ENCODE assay signal across 1 cellular context in the genomic region with DNA sequence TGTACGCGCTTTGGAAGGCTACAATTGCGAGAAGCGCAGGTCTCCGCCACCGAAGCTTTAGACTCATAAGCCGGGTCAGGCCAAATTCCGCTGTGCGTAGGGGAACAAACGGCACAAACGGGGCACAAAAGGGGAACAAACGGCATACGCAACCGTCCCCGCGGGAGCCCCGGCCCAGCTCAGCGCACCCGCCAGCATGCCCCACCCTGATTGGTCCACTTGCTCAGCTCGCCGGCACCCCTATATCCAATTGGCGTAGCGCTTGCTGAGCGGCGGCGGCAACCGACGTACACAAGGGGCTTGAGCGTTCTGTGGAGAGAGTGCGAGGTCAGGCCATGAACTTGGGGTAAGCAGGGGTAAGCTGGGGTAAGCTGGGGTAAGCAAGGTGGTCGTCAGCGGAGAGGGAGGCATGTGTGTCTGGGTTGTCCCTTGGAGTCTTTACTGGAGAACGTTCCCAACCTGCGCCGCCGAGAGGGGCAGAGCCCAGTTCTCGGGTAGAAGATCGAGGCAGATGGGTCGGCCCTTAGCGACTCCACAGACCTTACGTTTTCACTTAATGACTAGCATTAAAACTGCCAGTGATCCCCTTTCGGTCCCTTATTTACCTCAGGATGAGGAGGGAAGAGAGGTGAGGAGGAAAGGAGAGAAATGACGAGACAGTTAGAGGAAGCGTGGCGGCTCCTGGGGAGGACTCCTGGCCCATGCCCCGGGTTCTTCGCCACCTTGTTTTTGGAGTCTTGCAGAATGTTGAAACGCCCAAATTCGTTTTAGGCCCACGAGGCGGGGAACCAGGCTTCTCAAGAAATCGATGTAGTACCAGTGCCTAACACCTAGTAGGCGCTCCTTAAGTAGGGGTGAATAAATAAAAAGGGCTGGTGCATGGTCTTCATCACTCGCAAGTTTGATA.
A peak's percentile ranks its signal among the peaks of the same experiment; 100 is the strongest.
TF ChIP-seq lines count a peak whose summit lies in the region.

A gene (plus strand): TSS at position 268 of the 907 bp plus-strand sequence. CDS start 68 bp downstream, at position 336.

TF ChIP-seq in GM12878, 131 proteins besides CTCF, POLR2A, EP300 and RAD21 (continued from another document and continues in another):
- TF ChIP-seq, protein P1, sequence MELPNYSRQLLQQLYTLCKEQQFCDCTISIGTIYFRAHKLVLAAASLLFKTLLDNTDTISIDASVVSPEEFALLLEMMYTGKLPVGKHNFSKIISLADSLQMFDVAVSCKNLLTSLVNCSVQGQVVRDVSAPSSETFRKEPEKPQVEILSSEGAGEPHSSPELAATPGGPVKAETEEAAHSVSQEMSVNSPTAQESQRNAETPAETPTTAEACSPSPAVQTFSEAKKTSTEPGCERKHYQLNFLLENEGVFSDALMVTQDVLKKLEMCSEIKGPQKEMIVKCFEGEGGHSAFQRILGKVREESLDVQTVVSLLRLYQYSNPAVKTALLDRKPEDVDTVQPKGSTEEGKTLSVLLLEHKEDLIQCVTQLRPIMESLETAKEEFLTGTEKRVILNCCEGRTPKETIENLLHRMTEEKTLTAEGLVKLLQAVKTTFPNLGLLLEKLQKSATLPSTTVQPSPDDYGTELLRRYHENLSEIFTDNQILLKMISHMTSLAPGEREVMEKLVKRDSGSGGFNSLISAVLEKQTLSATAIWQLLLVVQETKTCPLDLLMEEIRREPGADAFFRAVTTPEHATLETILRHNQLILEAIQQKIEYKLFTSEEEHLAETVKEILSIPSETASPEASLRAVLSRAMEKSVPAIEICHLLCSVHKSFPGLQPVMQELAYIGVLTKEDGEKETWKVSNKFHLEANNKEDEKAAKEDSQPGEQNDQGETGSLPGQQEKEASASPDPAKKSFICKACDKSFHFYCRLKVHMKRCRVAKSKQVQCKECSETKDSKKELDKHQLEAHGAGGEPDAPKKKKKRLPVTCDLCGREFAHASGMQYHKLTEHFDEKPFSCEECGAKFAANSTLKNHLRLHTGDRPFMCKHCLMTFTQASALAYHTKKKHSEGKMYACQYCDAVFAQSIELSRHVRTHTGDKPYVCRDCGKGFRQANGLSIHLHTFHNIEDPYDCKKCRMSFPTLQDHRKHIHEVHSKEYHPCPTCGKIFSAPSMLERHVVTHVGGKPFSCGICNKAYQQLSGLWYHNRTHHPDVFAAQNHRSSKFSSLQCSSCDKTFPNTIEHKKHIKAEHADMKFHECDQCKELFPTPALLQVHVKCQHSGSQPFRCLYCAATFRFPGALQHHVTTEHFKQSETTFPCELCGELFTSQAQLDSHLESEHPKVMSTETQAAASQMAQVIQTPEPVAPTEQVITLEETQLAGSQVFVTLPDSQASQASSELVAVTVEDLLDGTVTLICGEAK (IDR thresholded peaks at IDR 0.05; ENCODE audit: borderline replicate concordance): no peak
- TF ChIP-seq CHD1 (IDR thresholded peaks at IDR 0.05; ENCODE audit: low read depth, low read length) (no peak), PAX5 (IDR thresholded peaks at IDR 0.05; ENCODE audit: borderline replicate concordance, low read depth, low read length) (no peak), KLF5 (IDR thresholded peaks at IDR 0.05; ENCODE audit: partially characterized antibody) (peak; percentile 59), HDAC6 (IDR thresholded peaks at IDR 0.05; ENCODE audit: unreplicated experiment) (no peak), SPI1 (IDR thresholded peaks at IDR 0.05; ENCODE audit: borderline replicate concordance, insufficient read depth, low read depth, low read length) (no peak), JUND (IDR thresholded peaks at IDR 0.05; ENCODE audit: low read depth, low read length) (no peak), NR2C1 (IDR thresholded peaks at IDR 0.05) (no peak), RELA (IDR thresholded peaks at IDR 0.05; ENCODE audit: borderline replicate concordance, partially characterized antibody) (no peak), ATF7 (IDR thresholded peaks at IDR 0.05; ENCODE audit: low read depth) (no peak), JUNB (IDR thresholded peaks at IDR 0.05) (0 out of 2 replicates have a peak, but pooled peaks have one; percentile 3), DPF2 (IDR thresholded peaks at IDR 0.05) (no peak), MTA2 (IDR thresholded peaks at IDR 0.05; ENCODE audit: low read depth) (no peak), TBL1XR1 (IDR thresholded peaks at IDR 0.05; ENCODE audit: low read depth, low read length) (no peak), MEF2A (IDR thresholded peaks at IDR 0.05; ENCODE audit: insufficient read depth, low read depth, low read length) (no peak), CBX5 (IDR thresholded peaks at IDR 0.05; ENCODE audit: low read depth) (no peak), BCL11A (IDR thresholded peaks at IDR 0.05; ENCODE audit: low read depth, low read length) (no peak), YBX1 (IDR thresholded peaks at IDR 0.05) (no peak), ZNF622 (IDR thresholded peaks at IDR 0.05) (no peak), SREBF2 (IDR thresholded peaks at IDR 0.05; ENCODE audit: low read length) (no peak), HDGF (IDR thresholded peaks at IDR 0.05) (peak; percentile 74; the same call in 1 of the 2 replicates), HDAC2 (IDR thresholded peaks at IDR 0.05) (no peak), GATAD2B (conservative IDR thresholded peaks at IDR 0.05; ENCODE audit: low read depth) (0 out of 2 replicates have a peak, but pooled peaks have one; percentile 6), YY1 (IDR thresholded peaks at IDR 0.05; ENCODE audit: low read depth, low read length) (0 out of 2 replicates have a peak, but pooled peaks have one; percentile 22), SMC3 (IDR thresholded peaks at IDR 0.05; ENCODE audit: borderline replicate concordance, low read length) (no peak), ETV6 (conservative IDR thresholded peaks at IDR 0.05 in 1 of 2, IDR thresholded peaks at IDR 0.05 in 1 of 2; ENCODE audit: borderline replicate concordance in 1 of 2, low read depth in 1 of 2) (no peak), RFX5 (IDR thresholded peaks at IDR 0.05; ENCODE audit: low read depth, low read length) (no peak), BACH1 (IDR thresholded peaks at IDR 0.05; ENCODE audit: borderline replicate concordance) (no peak; the same call in 1 of the 2 replicates), ZNF217 (IDR thresholded peaks at IDR 0.05) (no peak), CBX3 (IDR thresholded peaks at IDR 0.05; ENCODE audit: borderline replicate concordance, low read depth) (no peak), MYC (IDR thresholded peaks at IDR 0.05; ENCODE audit: insufficient read depth, insufficient read length, insufficient replicate concordance, low read length, severe bottlenecking) (no peak), WRNIP1 (IDR thresholded peaks at IDR 0.05; ENCODE audit: borderline replicate concordance, low read depth, low read length) (no peak), NFYA (IDR thresholded peaks at IDR 0.05; ENCODE audit: borderline replicate concordance, low read depth, low read length) (no peak; the same call in 1 of the 2 replicates), IKZF2 (IDR thresholded peaks at IDR 0.05) (no peak), KAT2A (conservative IDR thresholded peaks at IDR 0.05; ENCODE audit: control insufficient read depth, low read depth, low read length) (no peak)
- TF ChIP-seq, protein P2, sequence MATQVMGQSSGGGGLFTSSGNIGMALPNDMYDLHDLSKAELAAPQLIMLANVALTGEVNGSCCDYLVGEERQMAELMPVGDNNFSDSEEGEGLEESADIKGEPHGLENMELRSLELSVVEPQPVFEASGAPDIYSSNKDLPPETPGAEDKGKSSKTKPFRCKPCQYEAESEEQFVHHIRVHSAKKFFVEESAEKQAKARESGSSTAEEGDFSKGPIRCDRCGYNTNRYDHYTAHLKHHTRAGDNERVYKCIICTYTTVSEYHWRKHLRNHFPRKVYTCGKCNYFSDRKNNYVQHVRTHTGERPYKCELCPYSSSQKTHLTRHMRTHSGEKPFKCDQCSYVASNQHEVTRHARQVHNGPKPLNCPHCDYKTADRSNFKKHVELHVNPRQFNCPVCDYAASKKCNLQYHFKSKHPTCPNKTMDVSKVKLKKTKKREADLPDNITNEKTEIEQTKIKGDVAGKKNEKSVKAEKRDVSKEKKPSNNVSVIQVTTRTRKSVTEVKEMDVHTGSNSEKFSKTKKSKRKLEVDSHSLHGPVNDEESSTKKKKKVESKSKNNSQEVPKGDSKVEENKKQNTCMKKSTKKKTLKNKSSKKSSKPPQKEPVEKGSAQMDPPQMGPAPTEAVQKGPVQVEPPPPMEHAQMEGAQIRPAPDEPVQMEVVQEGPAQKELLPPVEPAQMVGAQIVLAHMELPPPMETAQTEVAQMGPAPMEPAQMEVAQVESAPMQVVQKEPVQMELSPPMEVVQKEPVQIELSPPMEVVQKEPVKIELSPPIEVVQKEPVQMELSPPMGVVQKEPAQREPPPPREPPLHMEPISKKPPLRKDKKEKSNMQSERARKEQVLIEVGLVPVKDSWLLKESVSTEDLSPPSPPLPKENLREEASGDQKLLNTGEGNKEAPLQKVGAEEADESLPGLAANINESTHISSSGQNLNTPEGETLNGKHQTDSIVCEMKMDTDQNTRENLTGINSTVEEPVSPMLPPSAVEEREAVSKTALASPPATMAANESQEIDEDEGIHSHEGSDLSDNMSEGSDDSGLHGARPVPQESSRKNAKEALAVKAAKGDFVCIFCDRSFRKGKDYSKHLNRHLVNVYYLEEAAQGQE (IDR thresholded peaks at IDR 0.05; ENCODE audit: low read depth, low read length): no peak
- TF ChIP-seq, protein P3, sequence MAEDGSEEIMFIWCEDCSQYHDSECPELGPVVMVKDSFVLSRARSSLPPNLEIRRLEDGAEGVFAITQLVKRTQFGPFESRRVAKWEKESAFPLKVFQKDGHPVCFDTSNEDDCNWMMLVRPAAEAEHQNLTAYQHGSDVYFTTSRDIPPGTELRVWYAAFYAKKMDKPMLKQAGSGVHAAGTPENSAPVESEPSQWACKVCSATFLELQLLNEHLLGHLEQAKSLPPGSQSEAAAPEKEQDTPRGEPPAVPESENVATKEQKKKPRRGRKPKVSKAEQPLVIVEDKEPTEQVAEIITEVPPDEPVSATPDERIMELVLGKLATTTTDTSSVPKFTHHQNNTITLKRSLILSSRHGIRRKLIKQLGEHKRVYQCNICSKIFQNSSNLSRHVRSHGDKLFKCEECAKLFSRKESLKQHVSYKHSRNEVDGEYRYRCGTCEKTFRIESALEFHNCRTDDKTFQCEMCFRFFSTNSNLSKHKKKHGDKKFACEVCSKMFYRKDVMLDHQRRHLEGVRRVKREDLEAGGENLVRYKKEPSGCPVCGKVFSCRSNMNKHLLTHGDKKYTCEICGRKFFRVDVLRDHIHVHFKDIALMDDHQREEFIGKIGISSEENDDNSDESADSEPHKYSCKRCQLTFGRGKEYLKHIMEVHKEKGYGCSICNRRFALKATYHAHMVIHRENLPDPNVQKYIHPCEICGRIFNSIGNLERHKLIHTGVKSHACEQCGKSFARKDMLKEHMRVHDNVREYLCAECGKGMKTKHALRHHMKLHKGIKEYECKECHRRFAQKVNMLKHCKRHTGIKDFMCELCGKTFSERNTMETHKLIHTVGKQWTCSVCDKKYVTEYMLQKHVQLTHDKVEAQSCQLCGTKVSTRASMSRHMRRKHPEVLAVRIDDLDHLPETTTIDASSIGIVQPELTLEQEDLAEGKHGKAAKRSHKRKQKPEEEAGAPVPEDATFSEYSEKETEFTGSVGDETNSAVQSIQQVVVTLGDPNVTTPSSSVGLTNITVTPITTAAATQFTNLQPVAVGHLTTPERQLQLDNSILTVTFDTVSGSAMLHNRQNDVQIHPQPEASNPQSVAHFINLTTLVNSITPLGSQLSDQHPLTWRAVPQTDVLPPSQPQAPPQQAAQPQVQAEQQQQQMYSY (CRISPR knock-in tag; IDR thresholded peaks at IDR 0.05): no peak
- TF ChIP-seq, protein P4, sequence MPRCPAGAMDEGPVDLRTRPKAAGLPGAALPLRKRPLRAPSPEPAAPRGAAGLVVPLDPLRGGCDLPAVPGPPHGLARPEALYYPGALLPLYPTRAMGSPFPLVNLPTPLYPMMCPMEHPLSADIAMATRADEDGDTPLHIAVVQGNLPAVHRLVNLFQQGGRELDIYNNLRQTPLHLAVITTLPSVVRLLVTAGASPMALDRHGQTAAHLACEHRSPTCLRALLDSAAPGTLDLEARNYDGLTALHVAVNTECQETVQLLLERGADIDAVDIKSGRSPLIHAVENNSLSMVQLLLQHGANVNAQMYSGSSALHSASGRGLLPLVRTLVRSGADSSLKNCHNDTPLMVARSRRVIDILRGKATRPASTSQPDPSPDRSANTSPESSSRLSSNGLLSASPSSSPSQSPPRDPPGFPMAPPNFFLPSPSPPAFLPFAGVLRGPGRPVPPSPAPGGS (IDR thresholded peaks at IDR 0.05; ENCODE audit: borderline replicate concordance, insufficient read depth, low read depth, low read length, poor library complexity, severe bottlenecking): no peak
- TF ChIP-seq, protein P5, sequence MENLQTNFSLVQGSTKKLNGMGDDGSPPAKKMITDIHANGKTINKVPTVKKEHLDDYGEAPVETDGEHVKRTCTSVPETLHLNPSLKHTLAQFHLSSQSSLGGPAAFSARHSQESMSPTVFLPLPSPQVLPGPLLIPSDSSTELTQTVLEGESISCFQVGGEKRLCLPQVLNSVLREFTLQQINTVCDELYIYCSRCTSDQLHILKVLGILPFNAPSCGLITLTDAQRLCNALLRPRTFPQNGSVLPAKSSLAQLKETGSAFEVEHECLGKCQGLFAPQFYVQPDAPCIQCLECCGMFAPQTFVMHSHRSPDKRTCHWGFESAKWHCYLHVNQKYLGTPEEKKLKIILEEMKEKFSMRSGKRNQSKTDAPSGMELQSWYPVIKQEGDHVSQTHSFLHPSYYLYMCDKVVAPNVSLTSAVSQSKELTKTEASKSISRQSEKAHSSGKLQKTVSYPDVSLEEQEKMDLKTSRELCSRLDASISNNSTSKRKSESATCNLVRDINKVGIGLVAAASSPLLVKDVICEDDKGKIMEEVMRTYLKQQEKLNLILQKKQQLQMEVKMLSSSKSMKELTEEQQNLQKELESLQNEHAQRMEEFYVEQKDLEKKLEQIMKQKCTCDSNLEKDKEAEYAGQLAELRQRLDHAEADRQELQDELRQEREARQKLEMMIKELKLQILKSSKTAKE (IDR thresholded peaks at IDR 0.05; ENCODE audit: low read depth, poor library complexity, severe bottlenecking): no peak
- TF ChIP-seq, protein P6, sequence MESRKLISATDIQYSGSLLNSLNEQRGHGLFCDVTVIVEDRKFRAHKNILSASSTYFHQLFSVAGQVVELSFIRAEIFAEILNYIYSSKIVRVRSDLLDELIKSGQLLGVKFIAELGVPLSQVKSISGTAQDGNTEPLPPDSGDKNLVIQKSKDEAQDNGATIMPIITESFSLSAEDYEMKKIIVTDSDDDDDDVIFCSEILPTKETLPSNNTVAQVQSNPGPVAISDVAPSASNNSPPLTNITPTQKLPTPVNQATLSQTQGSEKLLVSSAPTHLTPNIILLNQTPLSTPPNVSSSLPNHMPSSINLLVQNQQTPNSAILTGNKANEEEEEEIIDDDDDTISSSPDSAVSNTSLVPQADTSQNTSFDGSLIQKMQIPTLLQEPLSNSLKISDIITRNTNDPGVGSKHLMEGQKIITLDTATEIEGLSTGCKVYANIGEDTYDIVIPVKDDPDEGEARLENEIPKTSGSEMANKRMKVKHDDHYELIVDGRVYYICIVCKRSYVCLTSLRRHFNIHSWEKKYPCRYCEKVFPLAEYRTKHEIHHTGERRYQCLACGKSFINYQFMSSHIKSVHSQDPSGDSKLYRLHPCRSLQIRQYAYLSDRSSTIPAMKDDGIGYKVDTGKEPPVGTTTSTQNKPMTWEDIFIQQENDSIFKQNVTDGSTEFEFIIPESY (IDR thresholded peaks at IDR 0.05): no peak
- TF ChIP-seq, protein P7, sequence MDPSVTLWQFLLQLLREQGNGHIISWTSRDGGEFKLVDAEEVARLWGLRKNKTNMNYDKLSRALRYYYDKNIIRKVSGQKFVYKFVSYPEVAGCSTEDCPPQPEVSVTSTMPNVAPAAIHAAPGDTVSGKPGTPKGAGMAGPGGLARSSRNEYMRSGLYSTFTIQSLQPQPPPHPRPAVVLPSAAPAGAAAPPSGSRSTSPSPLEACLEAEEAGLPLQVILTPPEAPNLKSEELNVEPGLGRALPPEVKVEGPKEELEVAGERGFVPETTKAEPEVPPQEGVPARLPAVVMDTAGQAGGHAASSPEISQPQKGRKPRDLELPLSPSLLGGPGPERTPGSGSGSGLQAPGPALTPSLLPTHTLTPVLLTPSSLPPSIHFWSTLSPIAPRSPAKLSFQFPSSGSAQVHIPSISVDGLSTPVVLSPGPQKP (IDR thresholded peaks at IDR 0.05; ENCODE audit: low read depth, low read length): no peak
